In genomic region chr1:67053785-67054759, GRCh38 we compare ENCODE assay signal across 8 cellular contexts. TPM values are rescaled to one million over a fixed set of nuclear protein-coding genes. Genes with fewer than 3 reads are reported as not detected.
DNase-seq lines count a peak whose midpoint lies in the region; ATAC-seq and TF ChIP-seq lines count a peak whose summit lies in the region.

TSS of gene SLC35D1 (minus strand) at chr1:67054148. CDS start at chr1:67054013, 135 bp downstream.

- peaks cover 20% of the 10 kb centered on the region for H3K4me1 ChIP-seq in GM23248 (ENCODE audit: insufficient read depth)
- H3K4me1 ChIP-seq in Karpas-422 (ENCODE audit: low read length): peaks cover 29% of the 10 kb centered on the region
- peaks cover 12% of the 10 kb centered on the region for H3K4me1 ChIP-seq in RWPE2 (ENCODE audit: insufficient read depth, poor library complexity, severe bottlenecking)
- H3K4me1 ChIP-seq in stomach smooth muscle (ENCODE audit: control insufficient read depth, insufficient read depth, low read length): peaks cover 6% of the 10 kb centered on the region

- peak; percentile 56 for ATAC-seq in RWPE2 (ENCODE audit: low read depth)

- no peaks in the 10 kb centered on the region for H4K20me1 ChIP-seq in GM23248 (ENCODE audit: insufficient read depth)
- H4K20me1 ChIP-seq in Karpas-422 (ENCODE audit: insufficient read depth, low read depth, low read length): no peaks in the 10 kb centered on the region
- no peaks in the 10 kb centered on the region for H4K20me1 ChIP-seq in neural cell (ENCODE audit: insufficient read depth)

- peaks cover 43% of the 10 kb centered on the region for H3K79me2 ChIP-seq in GM23248 (ENCODE audit: insufficient read depth)
- peaks cover 34% of the 10 kb centered on the region for H3K79me2 ChIP-seq in Karpas-422 (ENCODE audit: low read length)
- H3K79me2 ChIP-seq in neural cell (replicated peaks; ENCODE audit: insufficient read depth, low read length): peaks cover 9% of the 10 kb centered on the region

- H3K9me3 ChIP-seq in GM23248 (ENCODE audit: low read depth): no peaks in the 10 kb centered on the region
- no peaks in the 10 kb centered on the region for H3K9me3 ChIP-seq in Karpas-422 (ENCODE audit: low read length)
- no peaks in the 10 kb centered on the region for H3K9me3 ChIP-seq in RWPE2 (ENCODE audit: severe bottlenecking)
- no peaks in the 10 kb centered on the region for H3K9me3 ChIP-seq in neural cell (ENCODE audit: low read length)
- no peaks in the 10 kb centered on the region for H3K9me3 ChIP-seq in stomach smooth muscle (ENCODE audit: control insufficient read depth in 2 of 2, low read length in 2 of 2)

- TF ChIP-seq RAD21 in neural cell (conservative IDR thresholded peaks at IDR 0.05): no peak

- H3K27ac ChIP-seq in GM23248 (peak within 1 kb of the TSS; percentile 80), Karpas-422 (ENCODE audit: low read length) (peak within 1 kb of the TSS; percentile 75), RWPE2 (ENCODE audit: poor library complexity, severe bottlenecking) (peak within 1 kb of the TSS; percentile 68), neural cell (ENCODE audit: low read length) (peak within 1 kb of the TSS; percentile 89), stomach smooth muscle (ENCODE audit: low read length) (peak within 1 kb of the TSS; percentile 94)

- peak within 1 kb of the TSS; percentile 90 for H3K9ac ChIP-seq in GM23248
- peak within 1 kb of the TSS; percentile 81 for H3K9ac ChIP-seq in Karpas-422 (ENCODE audit: low read length)
- peak within 1 kb of the TSS; percentile 95 for H3K9ac ChIP-seq in neural cell (ENCODE audit: low read length)
- H3K9ac ChIP-seq in stomach smooth muscle (ENCODE audit: low read length in 2 of 2): peak within 1 kb of the TSS; percentile 91 to 93

- no peak for TF ChIP-seq EP300 in neural cell (conservative IDR thresholded peaks at IDR 0.05; ENCODE audit: poor library complexity, severe bottlenecking)

- H3K36me3 ChIP-seq in GM23248 (ENCODE audit: low read depth): peaks cover 15% of the 10 kb centered on the region; the same call in 1 of the 2 replicates
- peaks cover 23% of the 10 kb centered on the region; the same call in 1 of the 2 replicates for H3K36me3 ChIP-seq in Karpas-422 (ENCODE audit: insufficient read depth, low read length)
- H3K36me3 ChIP-seq in RWPE2 (ENCODE audit: low read depth): peaks cover 26% of the 10 kb centered on the region
- peaks cover 7% of the 10 kb centered on the region for H3K36me3 ChIP-seq in neural cell (ENCODE audit: insufficient read depth, low read length)
- peaks cover 0 to 3% of the 10 kb centered on the region in 2 donors for H3K36me3 ChIP-seq in stomach smooth muscle (ENCODE audit: control insufficient read depth in 2 of 2, insufficient read depth in 2 of 2, low read length in 2 of 2)

- peak within 1 kb of the TSS; percentile 98 for H3K4me2 ChIP-seq in GM23248 (ENCODE audit: unreplicated experiment)
- peak within 1 kb of the TSS; percentile 80 for H3K4me2 ChIP-seq in Karpas-422 (ENCODE audit: low read depth, low read length, poor library complexity, severe bottlenecking)
- H3K4me2 ChIP-seq in neural cell (ENCODE audit: low read length): peak within 1 kb of the TSS; percentile 98

- peak within 1 kb of the TSS; percentile 91 for H2AFZ ChIP-seq in GM23248
- peak within 1 kb of the TSS; percentile 88 for H2AFZ ChIP-seq in Karpas-422 (ENCODE audit: low read length)
- peak within 1 kb of the TSS; percentile 75 for H2AFZ ChIP-seq in neural cell (ENCODE audit: low read depth, low read length)

- H3K9me2 ChIP-seq in GM23248 (ENCODE audit: insufficient read depth) (no peaks in the 10 kb centered on the region), Karpas-422 (replicated peaks; ENCODE audit: insufficient read depth, low read length) (no peaks in the 10 kb centered on the region), neural cell (ENCODE audit: insufficient read depth, low read length) (no peaks in the 10 kb centered on the region)

- in situ Hi-C loops in GM23248 (cut with MboI): no loop called here

- TF ChIP-seq CTCF in RWPE2 (IDR thresholded peaks at IDR 0.05; ENCODE audit: poor library complexity, severe bottlenecking): no peak
- TF ChIP-seq CTCF in fibroblast of the aortic adventitia (IDR thresholded peaks at IDR 0.05; ENCODE audit: insufficient read depth, low read length): no peak
- no peak for TF ChIP-seq CTCF in neural cell (IDR thresholded peaks at IDR 0.05; ENCODE audit: poor library complexity, severe bottlenecking)

- H3K4me3 ChIP-seq in GM23248 (peak within 1 kb of the TSS; percentile 87), Karpas-422 (ENCODE audit: low read length) (peak within 1 kb of the TSS; percentile 80), RWPE2 (ENCODE audit: severe bottlenecking) (peak within 1 kb of the TSS; percentile 61), fibroblast of the aortic adventitia (ENCODE audit: low read depth, low read length) (peak within 1 kb of the TSS; percentile 85), neural cell (ENCODE audit: low read length) (peak within 1 kb of the TSS; percentile 92), stomach smooth muscle (ENCODE audit: low read length in 2 of 2) (peak within 1 kb of the TSS; percentile 90 to 96)

- DNase-seq in EL (peak; percentile 68), GM23248 (peak; percentile 79), Karpas-422 (peak; percentile 94), RWPE2 (ENCODE audit: low spot score) (peak; percentile 56), fibroblast of the aortic adventitia (ENCODE audit: low read depth) (peak; percentile 65)
- peak; percentile 58 for DNase-seq in activated T-helper 9 cell treated with anti-CD3 and anti-CD28 coated beads, Interleukin-2, amount 50 U/mL, for 16 hours (ENCODE audit: low read depth)

- H3K27me3 ChIP-seq in GM23248 (replicated peaks; ENCODE audit: insufficient read depth) (no peaks in the 10 kb centered on the region), Karpas-422 (ENCODE audit: low read length) (no peaks in the 10 kb centered on the region), RWPE2 (ENCODE audit: insufficient read depth, poor library complexity, severe bottlenecking) (no peaks in the 10 kb centered on the region), neural cell (ENCODE audit: insufficient read depth, low read depth, low read length) (no peaks in the 10 kb centered on the region), stomach smooth muscle (ENCODE audit: control insufficient read depth in 1 of 2, insufficient read depth in 2 of 2, low read length in 2 of 2) (no peaks in the 10 kb centered on the region)

- 2% methylated on average over 64 to 68 of the region's 73 CpGs for WGBS in GM23248 (ENCODE audit: low coverage in 1 of 2, low lambda C conversion rate in 2 of 2, missing lambda C conversion rate in 2 of 2), 2 experiments

- H3F3A ChIP-seq in GM23248 (ENCODE audit: insufficient read depth): peaks cover 10% of the 10 kb centered on the region; the same call in 1 of the 2 replicates
- H3F3A ChIP-seq in neural cell (ENCODE audit: insufficient read depth, low read length, poor library complexity, severe bottlenecking): no peaks in the 10 kb centered on the region

TF ChIP-seq in neural cell, 6 proteins besides CTCF, POLR2A, EP300 and RAD21:
- TF ChIP-seq EZH2 (IDR thresholded peaks at IDR 0.05; ENCODE audit: borderline replicate concordance, insufficient read depth, low read length, poor library complexity, severe bottlenecking): no peak
- TF ChIP-seq POLR2AphosphoS5 (IDR thresholded peaks at IDR 0.05): peak; percentile 66
- peak; percentile 82 for TF ChIP-seq REST (IDR thresholded peaks at IDR 0.05; ENCODE audit: borderline replicate concordance)
- peak; percentile 80 for TF ChIP-seq MXI1 (conservative IDR thresholded peaks at IDR 0.05; ENCODE audit: poor library complexity, severe bottlenecking)
- TF ChIP-seq TAF1 (IDR thresholded peaks at IDR 0.05; ENCODE audit: low read depth): peak; percentile 48
- TF ChIP-seq SMC3 (conservative IDR thresholded peaks at IDR 0.05; ENCODE audit: poor library complexity): peak; percentile 8

RNA-seq across cellular contexts. Expression of gene SLC35D1, which starts in this region (rescaled TPM):
- total RNA-seq in GM23248 (2014; rRNA removed; shearing (Covaris generic)): 13.4 and 14.9 TPM in 2 replicates
- polyA plus RNA-seq in GM23248 (2016; fragmentation: Nextera tagmentation; extraction: Ambion mirVana): 8.0 and 9.1 TPM in 2 replicates
- 22.0 and 40.6 TPM in 2 replicates for total RNA-seq in Karpas-422 (2014; rRNA removed; shearing (Covaris generic); ENCODE audit: low replicate concordance)
- total RNA-seq in fibroblast of the aortic adventitia (ENCODE audit: low replicate concordance): 8.7 and 12.6 TPM in 2 replicates
- 17.9 and 20.2 TPM in 2 replicates for polyA plus RNA-seq in neural cell
- 20.9 and 22.2 TPM in 2 replicates for polyA minus RNA-seq in neural cell

Comparison
In these comparisons a context has a peak if more than half of its experiments do, and no peak if none do; other contexts are left out.
1. Peak in every context shown above with its lines: DNase-seq, ATAC-seq, H3K4me3 ChIP-seq and H3K27ac ChIP-seq.